ENCODE assay signal across 22 cellular contexts in the genomic region with DNA sequence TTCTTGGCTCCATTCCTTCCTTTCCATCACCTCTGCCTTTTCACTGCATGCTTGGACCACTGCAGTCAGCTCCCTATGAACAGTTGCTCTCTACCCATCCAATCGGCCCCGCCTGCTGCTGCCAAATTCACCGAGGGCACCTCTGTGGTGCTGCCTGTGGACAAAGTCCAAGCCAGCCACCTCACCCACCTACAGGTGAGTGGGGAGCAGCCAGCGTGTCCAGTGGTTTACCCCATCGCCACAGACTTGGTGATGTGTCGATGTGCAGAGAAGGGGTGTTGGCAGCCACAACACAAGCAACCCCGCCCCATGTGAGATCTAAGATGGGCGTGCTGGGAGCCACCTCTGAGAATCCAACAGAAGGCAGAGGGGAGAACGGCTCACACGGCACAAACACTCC. TPM values are rescaled to one million over a fixed set of nuclear protein-coding genes. Genes with fewer than 3 reads are reported as not detected.
A peak's percentile ranks its signal among the peaks of the same experiment; 100 is the strongest.
DNase-seq lines count a peak whose midpoint lies in the region; ATAC-seq, FAIRE-seq and TF ChIP-seq lines count a peak whose summit lies in the region.
"Had no signal": no experiment of that assay in that cellular context is flagged by ENCODE, and none has a peak within 500 bp of the region (broad histone marks: within the 10 kb centered on the region; RNA-seq: fewer than 3 reads in every experiment).

No MANE protein-coding gene starts in this region.

- H3K27me3 ChIP-seq in K562 (ENCODE audit: control insufficient read depth in 2 of 2, insufficient read depth in 2 of 2, low read length in 2 of 2) (peaks cover 3 to 33% of the 10 kb centered on the region in 2 experiments), trophoblast cell (ENCODE audit: insufficient read depth, low read length) (no peaks in the 10 kb centered on the region)
- H3K27me3 ChIP-seq: BE2C had no signal

- no TSS peak for BruUV-seq in K562 (replicated peaks; lab: Mats Ljungman, UMichigan)

- no peak overlapping the region for H3K14ac ChIP-seq in trophoblast cell (ENCODE audit: low read length)

- no peak overlapping the region for H4K91ac ChIP-seq in trophoblast cell (ENCODE audit: low read depth, low read length)

- no peaks in the 10 kb centered on the region for H3K9me1 ChIP-seq in K562 (ENCODE audit: control insufficient read depth, insufficient read depth, low read length)

- no peak for TF ChIP-seq POLR2A in K562 (conservative IDR thresholded peaks at IDR 0.05)

- H3K36me3 ChIP-seq in K562 (ENCODE audit: control insufficient read depth, insufficient read depth, low read length): no peaks in the 10 kb centered on the region
- no peaks in the 10 kb centered on the region for H3K36me3 ChIP-seq in trophoblast cell (ENCODE audit: control insufficient read depth in 1 of 2, insufficient read depth in 2 of 2, low read length in 2 of 2)
- H3K36me3 ChIP-seq: BE2C had no signal

- TF ChIP-seq RAD21 in K562 (CRISPR knock-in tag; conservative IDR thresholded peaks at IDR 0.05 in 1 of 2, IDR thresholded peaks at IDR 0.05 in 1 of 2): no peak

- FAIRE-seq in HTR-8/SVneo (lab: Jason Lieb, UNC) (peak; percentile 33), K562 (lab: Jason Lieb, UNC) (no peak)
- FAIRE-seq: GM12878 had no signal

- H3K4me1 Mint-ChIP-seq in activated CD4-positive, alpha-beta memory T cell treated with anti-CD3 and anti-CD28 coated beads for 36 hours (ENCODE audit: low read depth): no peaks in the 10 kb centered on the region
- H3K4me1 Mint-ChIP-seq: CD4-positive, CD25-positive, alpha-beta regulatory T cell; CD8-positive, alpha-beta memory T cell had no signal

- H2BK12ac ChIP-seq in trophoblast cell (ENCODE audit: low read length): no peak overlapping the region

- H3K4me3 ChIP-seq in K562 (no peak overlapping the region), trophoblast cell (ENCODE audit: low read depth, low read length) (no peak overlapping the region)
- H3K4me3 ChIP-seq: GM12878 had no signal

- CTCF ChIA-PET in K562 (lab: Yijun Ruan, JAX; ENCODE audit: low intra/inter-chr PET ratio): no interaction called here
- CTCF ChIA-PET in activated CD4-positive, alpha-beta memory T cell treated with anti-CD3 and anti-CD28 coated beads for 36 hours (lab: Charles Lee): no interaction called here

- no peak overlapping the region for H3K27ac Mint-ChIP-seq in activated CD4-positive, alpha-beta memory T cell treated with anti-CD3 and anti-CD28 coated beads for 36 hours
- H3K27ac Mint-ChIP-seq: CD4-positive, CD25-positive, alpha-beta regulatory T cell; CD8-positive, alpha-beta memory T cell had no signal

- H3K4ac ChIP-seq in trophoblast cell (ENCODE audit: low read depth, low read length): no peak overlapping the region

- DNase-seq in HTR-8/SVneo (ENCODE audit: insufficient read length, low spot score) (no peak), K562 (ENCODE audit: extremely low read depth in 1 of 4, low spot score in 3 of 4) (no peak), left lobe of liver (ENCODE audit: low spot score) (no peak), trophoblast cell (no peak)
- no peak for DNase-seq in activated CD4-positive, alpha-beta memory T cell treated with anti-CD3 and anti-CD28 coated beads for 36 hours
- DNase-seq: BE2C; CD4-positive, CD25-positive, alpha-beta regulatory T cell; CD8-positive, alpha-beta memory T cell; COR-L47; DMS 273 treated with DMSO at 0.1 percent for 48 hours; DMS53; DND-41; EL; GOT3; H7 had no signal

- no peaks in the 10 kb centered on the region for H3K79me2 ChIP-seq in K562 (ENCODE audit: control insufficient read depth, insufficient read depth, low read length)
- H3K79me2 ChIP-seq in trophoblast cell (ENCODE audit: control insufficient read depth, insufficient read depth, low read length, poor library complexity): no peaks in the 10 kb centered on the region

- H4K12ac ChIP-seq in trophoblast cell (ENCODE audit: low read depth, low read length): no peak overlapping the region

- peaks cover 6% of the 10 kb centered on the region for H3K27me3 Mint-ChIP-seq in activated CD4-positive, alpha-beta memory T cell treated with anti-CD3 and anti-CD28 coated beads for 36 hours

- no peak overlapping the region for H3K18ac ChIP-seq in trophoblast cell (ENCODE audit: low read length)

- no peak overlapping the region for H2AK5ac ChIP-seq in trophoblast cell (ENCODE audit: low read length)

- TF ChIP-seq EP300 in K562 (IDR thresholded peaks at IDR 0.05; ENCODE audit: low read length): no peak

- H3K23ac ChIP-seq in trophoblast cell (ENCODE audit: low read length): no peak overlapping the region

- H3K79me1 ChIP-seq in trophoblast cell (ENCODE audit: low read length): no peaks in the 10 kb centered on the region

- ATAC-seq in K562 (no peak), left lobe of liver (peak; percentile 32), HG03442 (IDR thresholded peaks at IDR 0.05; ENCODE audit: unreplicated experiment) (no peak), GM18870 (IDR thresholded peaks at IDR 0.05; ENCODE audit: unreplicated experiment) (no peak)
- ATAC-seq: GM12878 had no signal

- no peaks in the 10 kb centered on the region for H3K36me3 Mint-ChIP-seq in activated CD4-positive, alpha-beta memory T cell treated with anti-CD3 and anti-CD28 coated beads for 36 hours
- H3K36me3 Mint-ChIP-seq: CD4-positive, CD25-positive, alpha-beta regulatory T cell; CD8-positive, alpha-beta memory T cell had no signal

- intact Hi-C loops in K562 (cut with micrococcal nuclease): no loop called here
- intact Hi-C loops in activated CD4-positive, alpha-beta memory T cell treated with anti-CD3 and anti-CD28 coated beads for 36 hours (cut with micrococcal nuclease): no loop called here

- TF ChIP-seq CTCF in K562 (IDR thresholded peaks at IDR 0.05 in 2 of 3, conservative IDR thresholded peaks at IDR 0.05 in 1 of 3; ENCODE audit: insufficient read depth in 2 of 3, low read depth in 1 of 3, low read length in 3 of 3): no peak

- H3K27ac ChIP-seq in K562 (ENCODE audit: extremely low read depth, low read depth, low read length): no peak overlapping the region
- H3K27ac ChIP-seq in temporal lobe (ENCODE audit: low read depth, low read length): peak overlapping the region; percentile 2
- H3K27ac ChIP-seq in trophoblast cell (ENCODE audit: low read depth, low read length): no peak overlapping the region

- H2AFZ ChIP-seq in K562 (ENCODE audit: low read depth, low read length) (0 out of 2 replicates have a peak overlapping the region, but pooled peaks have one; percentile 8), trophoblast cell (ENCODE audit: insufficient read depth, low read length, poor library complexity) (no peak overlapping the region)

- H4K8ac ChIP-seq in trophoblast cell (ENCODE audit: low read depth, low read length): no peak overlapping the region

- no peak overlapping the region for H2BK5ac ChIP-seq in trophoblast cell (ENCODE audit: low read depth, low read length, poor library complexity)

- H3K4me1 ChIP-seq in K562 (replicated peaks in 1 of 2; ENCODE audit: control insufficient read depth in 2 of 2, insufficient read depth in 2 of 2, low read length in 2 of 2) (peaks cover 3 to 8% of the 10 kb centered on the region in 2 experiments; a peak in 2 of 5 replicates), trophoblast cell (ENCODE audit: control insufficient read depth in 1 of 2, insufficient read depth in 2 of 2, low read length in 2 of 2) (peaks cover 4 to 10% of the 10 kb centered on the region in 2 experiments)

- H2BK120ac ChIP-seq in trophoblast cell (ENCODE audit: insufficient read depth, low read length, poor library complexity): no peak overlapping the region

- H3K9me3 Mint-ChIP-seq in activated CD4-positive, alpha-beta memory T cell treated with anti-CD3 and anti-CD28 coated beads for 36 hours: no peaks in the 10 kb centered on the region
- H3K9me3 Mint-ChIP-seq: CD8-positive, alpha-beta memory T cell had no signal

- no peaks in the 10 kb centered on the region for H4K20me1 ChIP-seq in K562 (replicated peaks; ENCODE audit: control insufficient read depth, insufficient read depth, low read length)

- H3K9ac ChIP-seq in K562 (ENCODE audit: insufficient read depth in 1 of 2, low read depth in 2 of 2, low read length in 2 of 2): peak overlapping the region in 1 of 2 experiments; percentile 2; a peak in 1 of 4 replicates
- H3K9ac ChIP-seq in trophoblast cell (ENCODE audit: low read length): no peak overlapping the region

- in situ Hi-C loops in K562 (cut with MboI): no loop called here

- 17% methylated on average over 8 of the region's 10 CpGs for WGBS in K562 (ENCODE audit: insufficient coverage, low coverage, missing lambda C conversion rate)
- WGBS in trophoblast cell (ENCODE audit: extremely low coverage, insufficient coverage, insufficient read length): no CpG with 5 or more reads among the region's 10 CpGs

- H3K4me3 Mint-ChIP-seq in activated CD4-positive, alpha-beta memory T cell treated with anti-CD3 and anti-CD28 coated beads for 36 hours: no peak overlapping the region
- H3K4me3 Mint-ChIP-seq: CD4-positive, CD25-positive, alpha-beta regulatory T cell; CD8-positive, alpha-beta memory T cell had no signal

- no peak overlapping the region for H3K4me2 ChIP-seq in K562 (ENCODE audit: insufficient read depth, low read length)
- H3K4me2 ChIP-seq in trophoblast cell (ENCODE audit: low read length): no peak overlapping the region

- POLR2A ChIA-PET in K562 (lab: Yijun Ruan, JAX): interaction anchor here (0.6 to 1.5 kb wide), 3 partner anchors 13 to 16 kb away, joined by 3 to 5 read pairs (median 4); no protein-coding TSS in a partner anchor
- POLR2A ChIA-PET in activated CD4-positive, alpha-beta memory T cell treated with anti-CD3 and anti-CD28 coated beads for 36 hours (lab: Charles Lee): no interaction called here

- H3K9me3 ChIP-seq in K562 (replicated peaks; ENCODE audit: control insufficient read depth, insufficient read depth, low read depth, low read length) (no peaks in the 10 kb centered on the region), trophoblast cell (ENCODE audit: insufficient read depth, low read depth, low read length) (peaks cover 3% of the 10 kb centered on the region)
- H3K9me3 ChIP-seq: BE2C had no signal

RNA-seq across cellular contexts. Expression of gene STH, which starts 43.7 kb away (rescaled TPM):
- 1.4 TPM in 1 of 2 replicates, not detected in the other for total RNA-seq in K562 (2011; cell fraction: chromatin; rRNA removed; ENCODE audit: low replicate concordance)
- total RNA-seq in K562 (2011; cell fraction: nucleolus; rRNA removed): not detected in 2 replicates
- not detected in 2 replicates for total RNA-seq in K562 (2011; cell fraction: nucleoplasm; rRNA removed)
- total RNA-seq in K562 (2014; rRNA removed) (not detected in 2 replicates), K562 (2014; rRNA removed; fragmentation: Illumina TruSeq; extraction: Trizol) (not detected in 2 replicates), K562 (2015; rRNA removed; fragmentation: Illumina TruSeq; extraction: Trizol) (not detected in 2 replicates), K562 (2021) (not detected in 2 replicates), left lobe of liver (not detected), temporal lobe (2.5 TPM)
- polyA plus RNA-seq in K562 (2011; rRNA removed) (not detected in 2 replicates), K562 (2014; fragmentation: Illumina TruSeq; extraction: Trizol) (not detected in 2 replicates), K562 (2014; fragmentation: Nextera tagmentation; extraction: Ambion mirVana) (not detected), K562 (2014; rRNA removed) (not detected in 2 replicates)
- polyA plus RNA-seq in K562 (2011; cell fraction: cytosol; rRNA removed): not detected in 2 replicates
- not detected in 2 replicates for polyA plus RNA-seq in K562 (2011; cell fraction: nucleus; rRNA removed)
- not detected in 2 replicates for polyA plus RNA-seq in K562 (2012)
- 0.70 TPM in 1 of 2 replicates, not detected in the other for polyA minus RNA-seq in K562 (2011; rRNA and poly(A)+ RNA removed)
- polyA minus RNA-seq in K562 (2011; cell fraction: cytosol; rRNA and poly(A)+ RNA removed): not detected in 2 replicates
- not detected in 2 replicates for polyA minus RNA-seq in K562 (2011; cell fraction: nucleus; rRNA and poly(A)+ RNA removed)
- not detected in 2 replicates for polyA plus RNA-seq in trophoblast cell (2013)
- not detected for total RNA-seq in activated CD4-positive, alpha-beta memory T cell treated with anti-CD3 and anti-CD28 coated beads for 36 hours
- total RNA-seq: A172; CD4-positive, CD25-positive, alpha-beta regulatory T cell; CD8-positive, alpha-beta memory T cell; G401; GM12878; H7; HT-29 had no signal
- polyA plus RNA-seq: CD4-positive, CD25-positive, alpha-beta regulatory T cell; CD8-positive, alpha-beta memory T cell; GM12878 had no signal
